Comparison of ENCODE assay signal across 22 cellular contexts in the genomic region with DNA sequence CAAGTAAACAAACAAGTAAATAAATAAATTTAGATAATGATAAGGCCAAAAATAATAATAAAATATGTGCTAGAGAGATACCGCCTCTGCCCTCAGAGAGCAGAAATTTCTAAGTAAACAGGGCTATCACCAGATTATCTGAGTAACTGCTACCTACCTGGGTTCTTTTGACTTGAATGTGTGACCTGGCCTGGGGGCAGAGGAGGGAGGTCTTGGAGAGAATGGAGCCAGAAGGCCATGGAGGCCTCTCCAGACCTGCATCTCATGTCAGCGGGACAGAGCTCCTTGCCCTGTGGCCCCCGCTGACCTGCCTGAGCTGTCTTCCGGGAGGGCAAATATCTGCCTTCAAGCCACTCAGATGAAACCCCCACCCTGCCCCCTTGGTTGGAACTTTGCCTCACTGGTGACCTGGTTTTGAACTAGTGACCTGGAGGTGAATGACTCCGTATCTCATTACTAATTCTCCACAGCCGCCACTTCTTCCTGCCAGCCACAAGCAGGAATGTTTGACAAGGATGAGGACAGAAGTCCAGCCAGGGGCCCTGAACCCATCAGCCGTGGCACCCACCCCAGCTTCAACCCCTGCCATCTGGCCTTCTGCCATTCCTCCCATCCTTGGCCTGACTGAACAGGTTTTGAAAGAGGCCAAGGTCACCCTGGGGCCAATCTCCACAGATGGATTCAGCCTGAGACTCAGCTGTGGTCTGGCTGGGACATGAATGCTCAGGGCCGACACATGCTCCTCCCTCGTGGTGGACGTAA.
"Had no signal": no experiment of that assay in that cellular context is flagged by ENCODE, and none has a peak within 500 bp of the region (broad histone marks: within the 10 kb centered on the region; RNA-seq: fewer than 3 reads in every experiment).

No MANE protein-coding gene starts in this region.

- H3K9me3 Mint-ChIP-seq: activated CD8-positive, alpha-beta T cell treated with anti-CD3 and anti-CD28 coated beads for 36 hours; activated T-cell treated with anti-CD3 and anti-CD28 coated beads, Interleukin-2, amount 50 U/mL, for 24 hours; activated T-helper 2 cell treated with anti-CD3 and anti-CD28 coated beads, Interferon-gamma antibody, Interleukin-2, Interleukin-4, amounts not matched to agents 10 μg/mL and 5 μg/mL and 100 μg/mL, durations not matched to agents 14 hours and 24 hours and 36 hours; central memory CD8-positive, alpha-beta T cell; immature natural killer cell; stimulated activated memory B cell treated with anti-CD40 and anti-IgM and Interleukin-4, amounts not matched to agents 10 μg/mL and 1 μg/mL and 100 μg/mL, for 72 hours had no signal

- H3K27ac Mint-ChIP-seq: activated CD8-positive, alpha-beta T cell treated with anti-CD3 and anti-CD28 coated beads for 36 hours; activated naive CD8-positive, alpha-beta T cell treated with anti-CD3 and anti-CD28 coated beads, Interleukin-2, amount 10 ng/mL, durations not matched to agents 7 days and 5 days; activated T-cell treated with anti-CD3 and anti-CD28 coated beads, Interleukin-2, amount 50 U/mL, for 24 hours; activated T-helper 2 cell treated with anti-CD3 and anti-CD28 coated beads, Interferon-gamma antibody, Interleukin-2, Interleukin-4, amounts not matched to agents 10 μg/mL and 5 μg/mL and 100 μg/mL, durations not matched to agents 14 hours and 24 hours and 36 hours; brain; immature natural killer cell; progenitor cell of endocrine pancreas; stimulated activated memory B cell treated with anti-CD40 and anti-IgM and Interleukin-4, amounts not matched to agents 10 μg/mL and 1 μg/mL and 100 μg/mL, for 72 hours had no signal

- H3K27ac ChIP-seq: coronary artery, uterus had no signal

- H3K4me1 ChIP-seq: uterus had no signal

- H3K36me3 Mint-ChIP-seq: activated naive CD8-positive, alpha-beta T cell treated with anti-CD3 and anti-CD28 coated beads, Interleukin-2, amount 10 ng/mL, durations not matched to agents 7 days and 5 days; brain; immature natural killer cell; mesothelial cell of epicardium; stimulated activated memory B cell treated with anti-CD40 and anti-IgM and Interleukin-4, amounts not matched to agents 10 μg/mL and 1 μg/mL and 100 μg/mL, for 72 hours had no signal

- ATAC-seq: activated CD8-positive, alpha-beta T cell treated with anti-CD3 and anti-CD28 coated beads for 36 hours; sciatic nerve; stimulated activated memory B cell treated with anti-CD40 and anti-IgM and Interleukin-4, amounts not matched to agents 10 μg/mL and 1 μg/mL and 100 μg/mL, for 72 hours had no signal

- H3K4me3 ChIP-seq: coronary artery, lung, uterus had no signal

- H3K9me3 ChIP-seq: uterus had no signal

- H3K4me1 Mint-ChIP-seq: immature natural killer cell had no signal

- DNase-seq: activated CD4-positive, alpha-beta T cell treated with anti-CD3 and anti-CD28 coated beads for 48 hours; activated CD4-positive, CD25-positive, alpha-beta regulatory T cell; activated CD8-positive, alpha-beta T cell treated with anti-CD3 and anti-CD28 coated beads for 36 hours; activated naive CD4-positive, alpha-beta T cell treated with Interleukin-2 at 50 U/mL for 16 hours; activated naive CD8-positive, alpha-beta T cell treated with anti-CD3 and anti-CD28 coated beads, Interleukin-2, amount 10 ng/mL, durations not matched to agents 7 days and 5 days; activated T-cell treated with anti-CD3 and anti-CD28 coated beads, Interleukin-2, amount 50 U/mL, for 24 hours; erythroblast; immature natural killer cell; kidney glomerular epithelial cell; stimulated activated CD4-positive, alpha-beta T cell treated with anti-CD3 and anti-CD28 coated beads, Interleukin-4, amount 100 ng/mL, for 4 hours; T-helper 1 cell; T1000; uterus had no signal

- H3K27me3 Mint-ChIP-seq: activated CD8-positive, alpha-beta T cell treated with anti-CD3 and anti-CD28 coated beads for 36 hours; activated T-cell treated with anti-CD3 and anti-CD28 coated beads, Interleukin-2, amount 50 U/mL, for 24 hours; brain had no signal

- H3K27me3 ChIP-seq: uterus had no signal

- H3K4me3 Mint-ChIP-seq: activated CD8-positive, alpha-beta T cell treated with anti-CD3 and anti-CD28 coated beads for 36 hours; activated naive CD8-positive, alpha-beta T cell treated with anti-CD3 and anti-CD28 coated beads, Interleukin-2, amount 10 ng/mL, durations not matched to agents 7 days and 5 days; activated T-cell treated with anti-CD3 and anti-CD28 coated beads, Interleukin-2, amount 50 U/mL, for 24 hours; brain; central memory CD8-positive, alpha-beta T cell; immature natural killer cell; mesothelial cell of epicardium; stimulated activated memory B cell treated with anti-CD40 and anti-IgM and Interleukin-4, amounts not matched to agents 10 μg/mL and 1 μg/mL and 100 μg/mL, for 72 hours had no signal

- H3K36me3 ChIP-seq: uterus had no signal
